ENCODE assay signal across 1 cellular context in the genomic region with DNA sequence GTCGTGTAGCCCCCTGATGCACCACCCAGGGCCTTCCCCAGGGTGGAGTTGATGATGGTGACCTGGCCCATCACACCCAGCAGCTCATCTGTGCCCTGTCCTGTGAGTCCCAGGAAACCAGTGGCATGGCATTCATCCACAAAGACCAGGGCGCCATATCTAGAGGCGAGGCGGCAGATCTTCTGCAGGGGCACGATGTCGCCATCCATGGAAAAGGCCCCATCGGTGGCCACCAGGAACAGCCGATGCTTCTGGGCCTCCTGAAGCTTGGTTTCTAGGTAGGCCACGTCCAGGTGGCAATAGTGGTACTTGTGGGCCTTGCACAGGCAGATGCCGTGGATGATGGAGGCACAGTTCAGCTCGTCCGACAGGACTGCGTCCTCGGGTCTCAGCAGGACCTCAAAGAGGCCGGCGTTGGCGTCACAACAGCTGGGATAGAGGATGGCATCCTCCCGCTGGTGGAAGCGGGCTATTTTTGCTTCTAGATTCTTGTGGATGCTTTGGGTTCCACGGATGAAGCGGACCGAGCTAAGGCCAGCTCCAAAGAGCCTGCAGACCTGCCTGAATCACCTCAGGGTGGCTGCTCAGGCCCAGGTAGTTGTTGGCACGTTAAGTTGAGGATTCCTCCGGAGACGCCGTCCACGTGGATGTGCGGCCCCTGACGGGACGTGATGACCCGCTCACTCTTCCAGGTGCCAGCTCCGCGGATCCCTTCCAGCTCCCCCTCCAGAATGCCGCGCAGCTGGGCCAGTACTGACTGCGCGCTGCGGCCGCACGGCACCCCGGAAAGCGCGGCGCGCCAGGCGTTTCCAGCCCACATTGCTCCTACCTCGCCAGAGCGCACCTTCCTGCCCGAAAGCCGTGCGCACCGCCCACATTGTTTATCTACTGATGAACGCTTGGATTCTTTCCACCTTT.
A peak's percentile ranks its signal among the peaks of the same experiment; 100 is the strongest.
TF ChIP-seq lines count a peak whose summit lies in the region.

No MANE protein-coding gene starts in this region.

TF ChIP-seq in K562, 482 proteins besides CTCF, POLR2A, EP300 and RAD21:
- peak; percentile 63 for TF ChIP-seq POLR2G (IDR thresholded peaks at IDR 0.05; ENCODE audit: low read depth, low read length)
- TF ChIP-seq ADNP (tag; IDR thresholded peaks at IDR 0.05): no peak
- TF ChIP-seq, protein P1, sequence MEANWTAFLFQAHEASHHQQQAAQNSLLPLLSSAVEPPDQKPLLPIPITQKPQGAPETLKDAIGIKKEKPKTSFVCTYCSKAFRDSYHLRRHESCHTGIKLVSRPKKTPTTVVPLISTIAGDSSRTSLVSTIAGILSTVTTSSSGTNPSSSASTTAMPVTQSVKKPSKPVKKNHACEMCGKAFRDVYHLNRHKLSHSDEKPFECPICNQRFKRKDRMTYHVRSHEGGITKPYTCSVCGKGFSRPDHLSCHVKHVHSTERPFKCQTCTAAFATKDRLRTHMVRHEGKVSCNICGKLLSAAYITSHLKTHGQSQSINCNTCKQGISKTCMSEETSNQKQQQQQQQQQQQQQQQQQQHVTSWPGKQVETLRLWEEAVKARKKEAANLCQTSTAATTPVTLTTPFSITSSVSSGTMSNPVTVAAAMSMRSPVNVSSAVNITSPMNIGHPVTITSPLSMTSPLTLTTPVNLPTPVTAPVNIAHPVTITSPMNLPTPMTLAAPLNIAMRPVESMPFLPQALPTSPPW (CRISPR knock-in tag; IDR thresholded peaks at IDR 0.05): no peak
- no peak for TF ChIP-seq ZNF75A (CRISPR knock-in tag; IDR thresholded peaks at IDR 0.05)
